ENCODE assay signal across 13 cellular contexts in genomic region chr14:91382712-91383111, GRCh38. TPM values are rescaled to one million over a fixed set of nuclear protein-coding genes. Genes with fewer than 3 reads are reported as not detected.
DNase-seq lines count a peak whose midpoint lies in the region; ATAC-seq, FAIRE-seq and TF ChIP-seq lines count a peak whose summit lies in the region.
"Had no signal": no experiment of that assay in that cellular context is flagged by ENCODE, and none has a peak within 500 bp of the region (broad histone marks: within the 10 kb centered on the region; RNA-seq: fewer than 3 reads in every experiment).

No MANE protein-coding gene starts in this region.

- H3K56ac ChIP-seq in H1 (replicated peaks; ENCODE audit: insufficient read length, low read depth, low read length): no peak overlapping the region

- no peak overlapping the region for H2BK5ac ChIP-seq in H1 (ENCODE audit: low read depth, low read length)

- H3K4me1 ChIP-seq in H1 (replicated peaks in 1 of 4; ENCODE audit: control insufficient read depth in 3 of 4, insufficient read depth in 4 of 4, low read length in 3 of 4): peaks cover 5 to 44% (median 30%) of the 10 kb centered on the region in 4 experiments

- H3K27me3 ChIP-seq in H1 (replicated peaks in 1 of 4; ENCODE audit: control insufficient read depth in 3 of 4, extremely low read depth in 1 of 4, insufficient read depth in 3 of 4, low read length in 3 of 4): no peaks in the 10 kb centered on the region
- H3K27me3 ChIP-seq: adrenal gland, upper lobe of left lung had no signal

- H3K9me3 ChIP-seq in T-helper 17 cell (ENCODE audit: control insufficient read depth, low read length, poor library complexity, severe bottlenecking) (no peaks in the 10 kb centered on the region), H1 (ENCODE audit: insufficient read depth in 2 of 2, low read depth in 1 of 2, low read length in 1 of 2) (no peaks in the 10 kb centered on the region)
- H3K9me3 ChIP-seq: adrenal gland, upper lobe of left lung had no signal

- H3K9me3 Mint-ChIP-seq in activated T-cell treated with anti-CD3 and anti-CD28 coated beads, Interleukin-2, amount 50 U/mL, for 72 hours: no peaks in the 10 kb centered on the region
- H3K9me3 Mint-ChIP-seq in stimulated activated naive CD8-positive, alpha-beta T cell treated with anti-CD3 and anti-CD28 coated beads, Interleukin-15, amount 100 ng/mL, for 72 hours: peaks cover 0 to 7% of the 10 kb centered on the region in 2 donors

- H3K36me3 ChIP-seq in H1 (ENCODE audit: control insufficient read depth in 2 of 4, insufficient read depth in 4 of 4, low read length in 3 of 4): no peaks in the 10 kb centered on the region; a peak in 1 of 8 replicates
- H3K36me3 ChIP-seq: adrenal gland, upper lobe of left lung had no signal

- H3K36me3 Mint-ChIP-seq in activated T-cell treated with anti-CD3 and anti-CD28 coated beads, Interleukin-2, amount 50 U/mL, for 72 hours (ENCODE audit: insufficient read depth in 2 of 2): peaks cover 0 to 7% of the 10 kb centered on the region in 2 donors
- H3K36me3 Mint-ChIP-seq in T-helper 17 cell (ENCODE audit: low read depth): peaks cover 6% of the 10 kb centered on the region

- no peak overlapping the region for H4K8ac ChIP-seq in H1 (ENCODE audit: extremely low read depth, insufficient read depth, low read length)

- H2AK5ac ChIP-seq in H1 (ENCODE audit: low read depth, low read length): no peak overlapping the region

- H2BK20ac ChIP-seq in H1 (ENCODE audit: low read length): no peak overlapping the region

- peak overlapping the region; percentile 38 to 58; a peak in 1 of 4 replicates for H3K4me2 ChIP-seq in H1 (ENCODE audit: insufficient read depth in 1 of 2, low read depth in 2 of 2, low read length in 2 of 2)

- peak overlapping the region; percentile 88 for H3K27ac Mint-ChIP-seq in activated T-cell treated with anti-CD3 and anti-CD28 coated beads, Interleukin-2, amount 50 U/mL, for 72 hours
- peak overlapping the region; percentile 100 for H3K27ac Mint-ChIP-seq in T-helper 17 cell
- H3K27ac Mint-ChIP-seq in stimulated activated naive CD8-positive, alpha-beta T cell treated with anti-CD3 and anti-CD28 coated beads, Interleukin-15, amount 100 ng/mL, for 72 hours: peak overlapping the region; percentile 65 to 95

- H3K14ac ChIP-seq in H1 (ENCODE audit: insufficient read length): no peak overlapping the region

- TF ChIP-seq CTCF in H1 (IDR thresholded peaks at IDR 0.05; ENCODE audit: control extremely low read depth in 1 of 3, insufficient read depth in 1 of 3, low read depth in 1 of 3, low read length in 3 of 3): no peak

- H3K27ac ChIP-seq in H1 (ENCODE audit: low read depth, low read length): peak overlapping the region; percentile 56; the same call in 1 of the 2 replicates
- H3K27ac ChIP-seq: adrenal gland, upper lobe of left lung had no signal

- FAIRE-seq in H1 (lab: Jason Lieb, UNC): no peak

- peaks cover 10 to 98% of the 10 kb centered on the region in 2 experiments for H3K79me2 ChIP-seq in H1 (ENCODE audit: control insufficient read depth in 1 of 2, insufficient read depth in 2 of 2, low read length in 2 of 2)

- TF ChIP-seq EP300 in H1 (IDR thresholded peaks at IDR 0.05; ENCODE audit: borderline replicate concordance in 1 of 2, low read depth in 2 of 2, low read length in 2 of 2): no peak

- intact Hi-C loops in left colon (cut with DNase I, micrococcal nuclease): no loop called here

- no peak overlapping the region for H3K18ac ChIP-seq in H1 (ENCODE audit: extremely low read depth, low read length)

- H2BK15ac ChIP-seq in H1 (ENCODE audit: low read length): no peak overlapping the region

- CTCF ChIA-PET in H1 (lab: Charles Lee; ENCODE audit: partially characterized antibody): interaction anchor here (1.1 to 1.2 kb wide), 2 partner anchors 15 to 29 kb away, joined by 3 to 4 read pairs; no protein-coding TSS in a partner anchor

- H3K4me3 Mint-ChIP-seq in activated T-cell treated with anti-CD3 and anti-CD28 coated beads, Interleukin-2, amount 50 U/mL, for 72 hours: peak overlapping the region; percentile 3 to 50
- peak overlapping the region; percentile 58 for H3K4me3 Mint-ChIP-seq in T-helper 17 cell
- peak overlapping the region; percentile 10 to 43 for H3K4me3 Mint-ChIP-seq in stimulated activated naive CD8-positive, alpha-beta T cell treated with anti-CD3 and anti-CD28 coated beads, Interleukin-15, amount 100 ng/mL, for 72 hours

- peaks cover 37% of the 10 kb centered on the region for H3K79me1 ChIP-seq in H1 (ENCODE audit: low read depth, low read length)

- H3K4me1 Mint-ChIP-seq in activated T-cell treated with anti-CD3 and anti-CD28 coated beads, Interleukin-2, amount 50 U/mL, for 72 hours (ENCODE audit: low read depth): peaks cover 90% of the 10 kb centered on the region
- peaks cover 69% of the 10 kb centered on the region for H3K4me1 Mint-ChIP-seq in T-helper 17 cell
- H3K4me1 Mint-ChIP-seq in stimulated activated naive CD8-positive, alpha-beta T cell treated with anti-CD3 and anti-CD28 coated beads, Interleukin-15, amount 100 ng/mL, for 72 hours: peaks cover 99% of the 10 kb centered on the region

- H3K23me2 ChIP-seq in H1 (ENCODE audit: low read depth, low read length): no peaks in the 10 kb centered on the region

- WGBS in H1 (ENCODE audit: extremely low coverage in 1 of 2, insufficient coverage in 1 of 2, insufficient read length in 1 of 2, insufficient replicate concordance in 2 of 2, low coverage in 1 of 2, low lambda C conversion rate in 2 of 2, missing lambda C conversion rate in 1 of 2), 2 experiments: 94% methylated on average over 6 of the region's 6 CpGs; no CpG with 5 or more reads in 1 of the 2 experiments

- peak overlapping the region in 1 of 4 experiments; percentile 10; a peak in 1 of 8 replicates for H3K4me3 ChIP-seq in H1 (ENCODE audit: extremely low read depth in 1 of 4, insufficient read depth in 2 of 4, low read depth in 3 of 4, low read length in 4 of 4)
- H3K4me3 ChIP-seq: adrenal gland, upper lobe of left lung had no signal

- no peaks in the 10 kb centered on the region for H3K27me3 Mint-ChIP-seq in activated T-cell treated with anti-CD3 and anti-CD28 coated beads, Interleukin-2, amount 50 U/mL, for 72 hours (ENCODE audit: low read depth)
- H3K27me3 Mint-ChIP-seq in T-helper 17 cell: no peaks in the 10 kb centered on the region
- H3K27me3 Mint-ChIP-seq in stimulated activated naive CD8-positive, alpha-beta T cell treated with anti-CD3 and anti-CD28 coated beads, Interleukin-15, amount 100 ng/mL, for 72 hours: no peaks in the 10 kb centered on the region

- no peak overlapping the region for H4K5ac ChIP-seq in H1 (ENCODE audit: insufficient read length, low read depth, low read length)

- no peak overlapping the region for H3K23ac ChIP-seq in H1 (ENCODE audit: insufficient read length)

- H2AFZ ChIP-seq in H1 (ENCODE audit: low read length): no peak overlapping the region

- no peak overlapping the region for H3K9ac ChIP-seq in H1 (replicated peaks in 1 of 4; ENCODE audit: extremely low read depth in 1 of 4, low read depth in 3 of 4, low read length in 3 of 4)

- H2BK12ac ChIP-seq in H1 (ENCODE audit: low read depth, low read length): no peak overlapping the region

- TF ChIP-seq RAD21 in H1 (IDR thresholded peaks at IDR 0.05 in 1 of 2, conservative IDR thresholded peaks at IDR 0.05 in 1 of 2; ENCODE audit: low read depth in 2 of 2, low read length in 2 of 2): no peak

- no peak for TF ChIP-seq POLR2A in H1 (IDR thresholded peaks at IDR 0.05; ENCODE audit: control extremely low read depth in 1 of 2, low read depth in 2 of 2, low read length in 2 of 2)

- DNase-seq in activated T-cell treated with anti-CD3 and anti-CD28 coated beads, Interleukin-2, amount 50 U/mL, for 72 hours: no peak
- no peak for DNase-seq in activated T-cell treated with anti-CD3 and anti-CD28 coated beads, Interleukin-2, amount 50 U/mL, for 1 hour
- DNase-seq in T-helper 17 cell (no peak), H1 (ENCODE audit: low read depth in 1 of 2, low spot score in 2 of 2) (no peak), left colon (no peak)
- DNase-seq in stimulated activated naive CD8-positive, alpha-beta T cell treated with anti-CD3 and anti-CD28 coated beads, Interleukin-15, amount 100 ng/mL, for 72 hours: no peak
- DNase-seq in stimulated activated CD4-positive, alpha-beta T cell treated with anti-CD3 and anti-CD28 coated beads, Interleukin-4, amount 100 ng/mL, for 24 hours: no peak
- DNase-seq: adrenal gland, cortex of kidney, Karpas-422, SW 1271, upper lobe of left lung had no signal

- H4K91ac ChIP-seq in H1 (replicated peaks; ENCODE audit: insufficient read length, low read length): no peak overlapping the region

- POLR2A ChIA-PET in H1 (lab: Charles Lee; ENCODE audit: partially characterized antibody): interaction anchor here (1.1 kb wide), 1 partner anchor 9 kb away, joined by 4 read pairs; no protein-coding TSS in a partner anchor

- H4K20me1 ChIP-seq in H1 (replicated peaks in 1 of 2; ENCODE audit: control insufficient read depth in 1 of 2, insufficient read depth in 2 of 2, low read length in 2 of 2): peaks cover 13 to 24% of the 10 kb centered on the region in 2 experiments

- no peak overlapping the region for H2BK120ac ChIP-seq in H1 (replicated peaks; ENCODE audit: low read depth, low read length)

- ATAC-seq in activated T-cell treated with anti-CD3 and anti-CD28 coated beads, Interleukin-2, amount 50 U/mL, for 72 hours (replicated peaks in 1 of 2): no peak
- no peak for ATAC-seq in T-helper 17 cell
- no peak for ATAC-seq in stimulated activated naive CD8-positive, alpha-beta T cell treated with anti-CD3 and anti-CD28 coated beads, Interleukin-15, amount 100 ng/mL, for 72 hours
- ATAC-seq in left colon: no peak
- no peak for ATAC-seq in HG02588 (IDR thresholded peaks at IDR 0.05; ENCODE audit: unreplicated experiment)

- H3K4ac ChIP-seq in H1 (replicated peaks; ENCODE audit: insufficient read length, low read depth, low read length): no peak overlapping the region

RNA-seq across cellular contexts. Expression of gene CCDC88C, which starts 34.9 kb away (rescaled TPM):
- total RNA-seq in activated T-cell treated with anti-CD3 and anti-CD28 coated beads, Interleukin-2, amount 50 U/mL, for 72 hours: 100 to 1,000 TPM; 103 to 111 TPM
- total RNA-seq in T-helper 17 cell: 100 to 1,000 TPM; 333 to 339 TPM
- 55.4 and 57.7 TPM in 2 replicates for total RNA-seq in H1 (2021; fragmentation: NEBNext Ultra II Directional; extraction: Animal tissue kit (Norgen Biotek cat#: 25700))
- polyA plus RNA-seq in H1 (2011; rRNA removed): 10.3 and 19.5 TPM in 2 replicates
- 17.7 TPM for polyA plus RNA-seq in H1 (2011; cell fraction: cytosol; rRNA removed)
- polyA plus RNA-seq in H1 (2011; cell fraction: nucleus; rRNA removed): 46.9 TPM
- polyA plus RNA-seq in H1 (2012, experiment 1 of 2): 23.7 to 30.8 TPM (median 27.7 TPM) in 4 replicates
- 10.5 TPM for polyA plus RNA-seq in H1 (2012, experiment 2 of 2)
- polyA plus RNA-seq in H1 (2013, experiment 1 of 2): 23.3 TPM
- polyA plus RNA-seq in H1 (2013, experiment 2 of 2): 22.6 TPM
- polyA minus RNA-seq in H1 (2011; rRNA and poly(A)+ RNA removed): 41.4 and 42.2 TPM in 2 replicates
- 27.2 TPM for polyA minus RNA-seq in H1 (2011; cell fraction: cytosol; rRNA and poly(A)+ RNA removed)
- 64.1 TPM for polyA minus RNA-seq in H1 (2011; cell fraction: nucleus; rRNA and poly(A)+ RNA removed)
- 10 to 100 TPM; 52.4 to 65.8 TPM for total RNA-seq in left colon
